1 cellular context compared by ENCODE assay signal in genomic region chr1:179541774-179542173, GRCh38.
TF ChIP-seq lines count a peak whose summit lies in the region.

No MANE protein-coding gene starts in this region.

TF ChIP-seq in HepG2, 621 proteins besides CTCF, POLR2A, EP300 and RAD21:
- TF ChIP-seq ATF7 (IDR thresholded peaks at IDR 0.05) (peak; percentile 52; the same call in 1 of the 2 replicates), ATF7 (CRISPR knock-in tag; IDR thresholded peaks at IDR 0.05) (no peak), ZFAT (CRISPR knock-in tag; conservative IDR thresholded peaks at IDR 0.05) (no peak), SPEN (CRISPR knock-in tag; IDR thresholded peaks at IDR 0.05; ENCODE audit: low read depth) (no peak), SNAI1 (CRISPR knock-in tag; IDR thresholded peaks at IDR 0.05; ENCODE audit: borderline replicate concordance) (no peak), SMAD9 (CRISPR knock-in tag; IDR thresholded peaks at IDR 0.05) (no peak)
